ENCODE assay signal across 1 cellular context in the genomic region with DNA sequence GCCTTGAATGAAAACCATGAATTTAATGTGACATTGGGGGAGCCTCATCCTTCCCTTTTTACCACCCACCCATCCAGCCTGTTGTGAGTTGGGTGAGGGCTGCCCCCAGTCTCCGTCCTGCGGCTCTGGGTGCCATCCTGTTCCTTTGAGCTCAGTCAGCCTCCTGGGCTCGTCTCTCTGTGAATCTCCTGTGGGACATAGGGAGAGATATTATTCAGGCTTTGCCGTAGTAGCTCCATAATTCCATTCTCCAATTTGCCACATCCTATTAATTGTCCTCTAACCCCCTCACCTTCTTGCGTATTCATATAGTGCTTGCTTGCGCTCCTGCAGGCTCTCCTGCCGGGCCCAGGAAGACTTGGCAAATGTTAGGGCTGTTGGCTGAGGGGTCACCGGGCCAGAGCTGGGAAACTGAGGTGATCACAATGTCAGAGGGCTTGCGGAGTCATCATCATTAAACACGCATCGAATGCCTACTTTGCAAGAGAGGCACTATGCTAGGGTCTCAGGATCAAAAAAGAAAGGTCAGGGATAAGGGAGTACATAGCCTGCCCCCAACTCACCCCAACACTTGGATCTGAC.
TF ChIP-seq lines count a peak whose summit lies in the region.

No MANE protein-coding gene starts in this region.

TF ChIP-seq in K562, 482 proteins besides CTCF, POLR2A, EP300 and RAD21:
- TF ChIP-seq ZNF561 (CRISPR knock-in tag; conservative IDR thresholded peaks at IDR 0.05) (no peak), GABPB1 (CRISPR knock-in tag; IDR thresholded peaks at IDR 0.05) (0 out of 2 replicates have a peak, but pooled peaks have one; percentile 3)
- TF ChIP-seq, protein P1, sequence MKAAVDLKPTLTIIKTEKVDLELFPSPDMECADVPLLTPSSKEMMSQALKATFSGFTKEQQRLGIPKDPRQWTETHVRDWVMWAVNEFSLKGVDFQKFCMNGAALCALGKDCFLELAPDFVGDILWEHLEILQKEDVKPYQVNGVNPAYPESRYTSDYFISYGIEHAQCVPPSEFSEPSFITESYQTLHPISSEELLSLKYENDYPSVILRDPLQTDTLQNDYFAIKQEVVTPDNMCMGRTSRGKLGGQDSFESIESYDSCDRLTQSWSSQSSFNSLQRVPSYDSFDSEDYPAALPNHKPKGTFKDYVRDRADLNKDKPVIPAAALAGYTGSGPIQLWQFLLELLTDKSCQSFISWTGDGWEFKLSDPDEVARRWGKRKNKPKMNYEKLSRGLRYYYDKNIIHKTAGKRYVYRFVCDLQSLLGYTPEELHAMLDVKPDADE (conservative IDR thresholded peaks at IDR 0.05; ENCODE audit: control insufficient read depth, low read depth, low read length) = 0 out of 2 replicates have a peak, but pooled peaks have one; percentile 3
